Comparison of ENCODE assay signal across 13 cellular contexts in genomic region chr15:63521405-63522142, GRCh38. TPM values are rescaled to one million over a fixed set of nuclear protein-coding genes. Genes with fewer than 3 reads are reported as not detected.
DNase-seq lines count a peak whose midpoint lies in the region; ATAC-seq lines count a peak whose summit lies in the region.
"Had no signal": no experiment of that assay in that cellular context is flagged by ENCODE, and none has a peak within 500 bp of the region (broad histone marks: within the 10 kb centered on the region; RNA-seq: fewer than 3 reads in every experiment).

No MANE protein-coding gene starts in this region.

- peak overlapping the region; percentile 23 for H3K4me3 ChIP-seq in adipocyte (ENCODE audit: low read length)
- no peak overlapping the region for H3K4me3 ChIP-seq in subcutaneous abdominal adipose tissue (ENCODE audit: low read depth in 1 of 5, low read length in 5 of 5)
- H3K4me3 ChIP-seq: tibial artery had no signal

- no peaks in the 10 kb centered on the region for H3K9me3 ChIP-seq in adipocyte (ENCODE audit: control insufficient read depth, low read length)
- no peaks in the 10 kb centered on the region for H3K9me3 ChIP-seq in subcutaneous abdominal adipose tissue (ENCODE audit: control insufficient read depth in 5 of 5, low read length in 5 of 5)
- H3K9me3 ChIP-seq: tibial artery had no signal

- H3K4me1 ChIP-seq in adipocyte (ENCODE audit: control insufficient read depth, insufficient read depth, low read length): peaks cover 66% of the 10 kb centered on the region
- peaks cover 0 to 73% (median 47%) of the 10 kb centered on the region in 5 donors for H3K4me1 ChIP-seq in subcutaneous abdominal adipose tissue (ENCODE audit: control insufficient read depth in 5 of 5, insufficient read depth in 5 of 5, low read length in 5 of 5)

- H3K27ac Mint-ChIP-seq in activated naive CD4-positive, alpha-beta T cell treated with anti-CD3 and anti-CD28 coated beads, Interleukin-2, amount 50 U/mL, for 24 hours: peak overlapping the region; percentile 63
- peak overlapping the region in 1 of 2 donors; percentile 82 for H3K27ac Mint-ChIP-seq in effector memory CD8-positive, alpha-beta T cell
- H3K27ac Mint-ChIP-seq: activated T-helper 1 cell treated with anti-CD3 and anti-CD28 coated beads, Interleukin-12 subunit alpha, Interleukin-12 subunit beta, Interleukin-2, Interleukin-4 antibody, amounts not matched to agents 30 ng/mL and 10 ng/mL and 1 ng/mL, durations not matched to agents 14 hours and 24 hours and 36 hours had no signal

- H3K9ac ChIP-seq in adipocyte (ENCODE audit: low read length): peak overlapping the region; percentile 53
- peak overlapping the region in 4 of 5 donors; percentile 7 to 32 (median 23) for H3K9ac ChIP-seq in subcutaneous abdominal adipose tissue (ENCODE audit: low read length in 5 of 5)

- H3K4me3 Mint-ChIP-seq in activated naive CD4-positive, alpha-beta T cell treated with anti-CD3 and anti-CD28 coated beads, Interleukin-2, amount 50 U/mL, for 24 hours: peak overlapping the region; percentile 40
- H3K4me3 Mint-ChIP-seq in effector memory CD8-positive, alpha-beta T cell: peak overlapping the region in 1 of 2 donors; percentile 66
- H3K4me3 Mint-ChIP-seq: activated T-helper 1 cell treated with anti-CD3 and anti-CD28 coated beads, Interleukin-12 subunit alpha, Interleukin-12 subunit beta, Interleukin-2, Interleukin-4 antibody, amounts not matched to agents 30 ng/mL and 10 ng/mL and 1 ng/mL, durations not matched to agents 14 hours and 24 hours and 36 hours had no signal

- no peak for DNase-seq in activated naive CD4-positive, alpha-beta T cell treated with Interleukin-2 at 50 U/mL for 16 hours
- DNase-seq in adipocyte (ENCODE audit: low read depth) (no peak), left lobe of liver (ENCODE audit: low spot score) (no peak), C1 segment of cervical spinal cord (lab: John Stamatoyannopoulos, UW) (no peak)
- no peak for DNase-seq in effector memory CD8-positive, alpha-beta T cell
- DNase-seq: effector CD4-positive, alpha-beta T cell; Karpas-422; stimulated activated CD4-positive, alpha-beta T cell treated with anti-CD3 and anti-CD28 coated beads, Interleukin-12 subunit alpha, Interleukin-12 subunit beta, amount 100 ng/mL, for 4 hours; tibial artery had no signal

- ATAC-seq in left lobe of liver: peak; percentile 51
- ATAC-seq in HG03342 (IDR thresholded peaks at IDR 0.05; ENCODE audit: unreplicated experiment): no peak
- no peak for ATAC-seq in effector memory CD8-positive, alpha-beta T cell (replicated peaks)

- H3K36me3 ChIP-seq in adipocyte (ENCODE audit: control insufficient read depth, insufficient read depth, low read length, severe bottlenecking): no peaks in the 10 kb centered on the region
- no peaks in the 10 kb centered on the region for H3K36me3 ChIP-seq in subcutaneous abdominal adipose tissue (ENCODE audit: control insufficient read depth in 5 of 5, insufficient read depth in 5 of 5, low read length in 5 of 5)
- H3K36me3 ChIP-seq: tibial artery had no signal

- H3K4me1 Mint-ChIP-seq in activated naive CD4-positive, alpha-beta T cell treated with anti-CD3 and anti-CD28 coated beads, Interleukin-2, amount 50 U/mL, for 24 hours: peaks cover 95% of the 10 kb centered on the region
- H3K4me1 Mint-ChIP-seq in effector memory CD8-positive, alpha-beta T cell (ENCODE audit: low read depth in 2 of 2): peaks cover 61 to 90% of the 10 kb centered on the region in 2 donors

- H3K27me3 ChIP-seq in adipocyte (replicated peaks; ENCODE audit: control insufficient read depth, insufficient read depth, low read length): no peaks in the 10 kb centered on the region
- no peaks in the 10 kb centered on the region for H3K27me3 ChIP-seq in subcutaneous abdominal adipose tissue (ENCODE audit: control insufficient read depth in 5 of 5, insufficient read depth in 4 of 5, low read length in 5 of 5)
- H3K27me3 ChIP-seq: tibial artery had no signal

- peaks cover 4% of the 10 kb centered on the region for H3K36me3 Mint-ChIP-seq in activated naive CD4-positive, alpha-beta T cell treated with anti-CD3 and anti-CD28 coated beads, Interleukin-2, amount 50 U/mL, for 24 hours
- H3K36me3 Mint-ChIP-seq in effector memory CD8-positive, alpha-beta T cell (ENCODE audit: insufficient read depth): peaks cover 9% of the 10 kb centered on the region

- H3K27ac ChIP-seq in subcutaneous abdominal adipose tissue (ENCODE audit: low read depth, low read length): peak overlapping the region; percentile 79
- H3K27ac ChIP-seq: tibial artery had no signal

- no peaks in the 10 kb centered on the region for H3K27me3 Mint-ChIP-seq in activated naive CD4-positive, alpha-beta T cell treated with anti-CD3 and anti-CD28 coated beads, Interleukin-2, amount 50 U/mL, for 24 hours
- no peaks in the 10 kb centered on the region for H3K27me3 Mint-ChIP-seq in effector memory CD8-positive, alpha-beta T cell

- H3K9me3 Mint-ChIP-seq in activated naive CD4-positive, alpha-beta T cell treated with anti-CD3 and anti-CD28 coated beads, Interleukin-2, amount 50 U/mL, for 24 hours: no peaks in the 10 kb centered on the region
- H3K9me3 Mint-ChIP-seq in effector memory CD8-positive, alpha-beta T cell: no peaks in the 10 kb centered on the region
- H3K9me3 Mint-ChIP-seq: activated T-helper 1 cell treated with anti-CD3 and anti-CD28 coated beads, Interleukin-12 subunit alpha, Interleukin-12 subunit beta, Interleukin-2, Interleukin-4 antibody, amounts not matched to agents 30 ng/mL and 10 ng/mL and 1 ng/mL, durations not matched to agents 14 hours and 24 hours and 36 hours had no signal

RNA-seq across cellular contexts. Expression of gene USP3, which starts 17.2 kb away (rescaled TPM):
- total RNA-seq in left lobe of liver: 22.0 TPM
